8 cellular contexts compared by ENCODE assay signal in genomic region chr6:44221291-44221960, GRCh38. TPM values are rescaled to one million over a fixed set of nuclear protein-coding genes. Genes with fewer than 3 reads are reported as not detected.
DNase-seq lines count a peak whose midpoint lies in the region; ATAC-seq and TF ChIP-seq lines count a peak whose summit lies in the region.

No MANE protein-coding gene starts in this region.

- H3K79me2 ChIP-seq in Loucy (ENCODE audit: insufficient read depth, low read length), result peaks cover 23% of the 10 kb centered on the region

- H3K9me3 ChIP-seq in Loucy (ENCODE audit: insufficient read depth, low read depth, low read length) (no peaks in the 10 kb centered on the region), SK-N-MC (ENCODE audit: low read depth, low read length) (no peaks in the 10 kb centered on the region)

- no peak overlapping the region for H3K27ac Mint-ChIP-seq in activated naive CD8-positive, alpha-beta T cell
- H3K27ac Mint-ChIP-seq in glutamatergic neuron (ENCODE audit: unreplicated experiment), result no peak overlapping the region

- no peaks in the 10 kb centered on the region for H3K9me2 ChIP-seq in Loucy (replicated peaks; ENCODE audit: low read depth, low read length)

- no peaks in the 10 kb centered on the region for H3K27me3 ChIP-seq in Loucy (ENCODE audit: insufficient read depth, low read length, poor library complexity, severe bottlenecking)

- peak; percentile 30 for ATAC-seq in GM21447 (IDR thresholded peaks at IDR 0.05; ENCODE audit: unreplicated experiment)

- H3K4me3 Mint-ChIP-seq in activated naive CD8-positive, alpha-beta T cell, result peak overlapping the region; percentile 24
- no peak overlapping the region for H3K4me3 Mint-ChIP-seq in glutamatergic neuron (ENCODE audit: unreplicated experiment)

- no peaks in the 10 kb centered on the region for H3K9me3 Mint-ChIP-seq in activated naive CD8-positive, alpha-beta T cell (ENCODE audit: low read depth)
- no peaks in the 10 kb centered on the region for H3K9me3 Mint-ChIP-seq in glutamatergic neuron (ENCODE audit: unreplicated experiment)

- peaks cover 62% of the 10 kb centered on the region for H3K4me1 ChIP-seq in Loucy (ENCODE audit: insufficient read depth, low read length, poor library complexity, severe bottlenecking)

- peak; percentile 81 for TF ChIP-seq CTCF in Loucy (conservative IDR thresholded peaks at IDR 0.05; ENCODE audit: low read length)
- TF ChIP-seq CTCF in glutamatergic neuron (IDR thresholded peaks at IDR 0.05; ENCODE audit: partially characterized antibody, unreplicated experiment), result peak; percentile 70

- peak overlapping the region; percentile 43 for H3K9ac ChIP-seq in Loucy (ENCODE audit: low read depth, low read length, poor library complexity, severe bottlenecking)
- peak overlapping the region; percentile 37 for H3K9ac ChIP-seq in SK-N-MC (ENCODE audit: insufficient read length)

- H3K36me3 Mint-ChIP-seq in activated naive CD8-positive, alpha-beta T cell, result no peaks in the 10 kb centered on the region
- no peaks in the 10 kb centered on the region for H3K36me3 Mint-ChIP-seq in glutamatergic neuron (ENCODE audit: unreplicated experiment)

- intact Hi-C loops in posterior vena cava (cut with DNase I), result no loop called here

- H3K36me3 ChIP-seq in Loucy (ENCODE audit: insufficient read depth, low read length) (no peaks in the 10 kb centered on the region), SK-N-MC (ENCODE audit: insufficient read depth, low read length) (no peaks in the 10 kb centered on the region)

- peak overlapping the region; percentile 23 for H3K4me3 ChIP-seq in Loucy (ENCODE audit: low read length, poor library complexity, severe bottlenecking)
- peak overlapping the region; percentile 12; the same call in 1 of the 2 replicates for H3K4me3 ChIP-seq in SK-N-MC

- peaks cover 35% of the 10 kb centered on the region for H3K4me1 Mint-ChIP-seq in activated naive CD8-positive, alpha-beta T cell (ENCODE audit: low read depth)
- H3K4me1 Mint-ChIP-seq in glutamatergic neuron (ENCODE audit: low read depth, unreplicated experiment), result peaks cover 30% of the 10 kb centered on the region

- DNase-seq in COR-L47 (lab: John Stamatoyannopoulos, UW) (peak; percentile 90), SK-N-MC (ENCODE audit: low read depth, low spot score) (no peak), glutamatergic neuron (peak; percentile 69), posterior vena cava (ENCODE audit: low spot score) (peak; percentile 96), ureter (ENCODE audit: low spot score) (peak; percentile 94)

- H2AFZ ChIP-seq in Loucy (ENCODE audit: low read length), result 0 out of 2 replicates have a peak overlapping the region, but pooled peaks have one; percentile 37

- H3K4me2 ChIP-seq in Loucy (ENCODE audit: low read depth, low read length, poor library complexity, severe bottlenecking), result peak overlapping the region; percentile 60

- no peaks in the 10 kb centered on the region for H4K20me1 ChIP-seq in Loucy (ENCODE audit: insufficient read depth, low read length, poor library complexity, severe bottlenecking)

- H3F3A ChIP-seq in Loucy (ENCODE audit: low read depth), result peaks cover 6% of the 10 kb centered on the region; the same call in 1 of the 2 replicates

- H3K27me3 Mint-ChIP-seq in activated naive CD8-positive, alpha-beta T cell, result peaks cover 2% of the 10 kb centered on the region
- H3K27me3 Mint-ChIP-seq in glutamatergic neuron (ENCODE audit: unreplicated experiment), result peaks cover 6% of the 10 kb centered on the region

- peak overlapping the region; percentile 75 for H3K27ac ChIP-seq in SK-N-MC

RNA-seq across cellular contexts. Expression of gene SLC29A1, which starts 2.0 kb away (rescaled TPM):
- total RNA-seq in glutamatergic neuron (ENCODE audit: unreplicated experiment), result 20.0 TPM
- total RNA-seq in posterior vena cava, result 10 to 100 TPM; 76.5 to 80.0 TPM
- 58.1 TPM for total RNA-seq in ureter

RNA-seq across cellular contexts. Expression of gene MYMX, which starts 4.7 kb away (rescaled TPM):
- 0.91 TPM for total RNA-seq in glutamatergic neuron (ENCODE audit: unreplicated experiment)
- total RNA-seq in posterior vena cava, result 1 to 10 TPM in 1 of 2 donors, not detected in 1; 1.5 TPM
- not detected for total RNA-seq in ureter

RNA-seq across cellular contexts. Expression of gene HSP90AB1, which starts 25.5 kb away (rescaled TPM):
- total RNA-seq in glutamatergic neuron (ENCODE audit: unreplicated experiment) (771 TPM), posterior vena cava (100 to 1,000 TPM; 414 to 463 TPM), ureter (936 TPM)

RNA-seq across cellular contexts. Expression of gene SLC35B2, which starts 35.9 kb away (rescaled TPM):
- 71.8 TPM for total RNA-seq in glutamatergic neuron (ENCODE audit: unreplicated experiment)
- total RNA-seq in posterior vena cava, result 10 to 100 TPM; 23.1 to 28.9 TPM
- 33.6 TPM for total RNA-seq in ureter

RNA-seq across cellular contexts. Expression of gene NFKBIE, which starts 43.9 kb away (rescaled TPM):
- 15.3 TPM for total RNA-seq in glutamatergic neuron (ENCODE audit: unreplicated experiment)
- total RNA-seq in posterior vena cava, result 1 to 10 TPM; 4.5 to 6.7 TPM
- 8.0 TPM for total RNA-seq in ureter
